In the genomic region with DNA sequence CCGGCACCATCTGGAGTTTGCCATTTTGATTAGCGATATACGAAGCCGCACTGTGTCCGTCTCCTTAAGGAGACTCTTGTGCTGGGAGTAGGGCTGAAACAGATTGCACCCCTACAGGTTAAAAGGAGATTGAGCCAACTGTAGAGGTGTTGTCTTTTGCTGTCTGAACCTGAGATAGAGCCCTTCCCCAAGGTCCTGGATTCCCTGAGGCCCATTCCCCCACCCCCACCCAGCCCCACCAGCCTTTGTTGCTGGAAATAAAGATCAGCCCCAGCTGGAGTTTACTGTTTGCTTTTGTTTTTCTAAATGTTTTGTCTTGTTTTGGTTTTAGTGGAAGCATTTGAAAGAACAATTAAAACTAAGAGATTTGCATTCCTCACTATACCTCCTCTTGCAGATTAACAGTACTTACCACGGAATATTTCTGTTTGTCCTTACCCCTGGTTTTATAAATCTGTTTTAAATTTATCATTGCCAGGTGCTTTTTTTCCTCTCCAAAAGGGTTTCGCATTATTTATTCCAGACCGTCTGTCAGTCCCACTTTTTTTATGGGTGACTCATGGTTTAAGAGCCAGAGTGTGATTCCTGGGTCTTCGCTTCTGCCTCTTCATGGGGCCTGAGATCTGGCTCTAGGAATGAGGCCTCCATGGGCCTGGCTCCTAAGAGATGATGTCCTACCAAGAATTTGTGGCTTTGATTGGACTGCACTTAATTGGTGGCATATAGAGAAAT, we compare ENCODE assay signal across 14 cellular contexts.
DNase-seq lines count a peak whose midpoint lies in the region; ATAC-seq and TF ChIP-seq lines count a peak whose summit lies in the region.
"Had no signal": no experiment of that assay in that cellular context is flagged by ENCODE, and none has a peak within 500 bp of the region (broad histone marks: within the 10 kb centered on the region; RNA-seq: fewer than 3 reads in every experiment).

No MANE protein-coding gene starts in this region.

- no peak overlapping the region for H3K4me3 ChIP-seq in foreskin fibroblast (ENCODE audit: low read depth in 1 of 2, low read length in 2 of 2)
- H3K4me3 ChIP-seq: dorsolateral prefrontal cortex had no signal

- peaks cover 40% of the 10 kb centered on the region for H3K4me1 Mint-ChIP-seq in activated naive CD4-positive, alpha-beta T cell treated with anti-CD3 and anti-CD28 coated beads, Interleukin-2, amount 50 U/mL, for 24 hours
- peaks cover 36% of the 10 kb centered on the region for H3K4me1 Mint-ChIP-seq in activated naive CD4-positive, alpha-beta T cell treated with anti-CD3 and anti-CD28 coated beads for 36 hours (ENCODE audit: low read depth)

- TF ChIP-seq CTCF in foreskin fibroblast (IDR thresholded peaks at IDR 0.05; ENCODE audit: low read depth, low read length): no peak

- peak overlapping the region; percentile 23 for H3K27ac Mint-ChIP-seq in activated naive CD4-positive, alpha-beta T cell treated with anti-CD3 and anti-CD28 coated beads, Interleukin-2, amount 50 U/mL, for 24 hours
- H3K27ac Mint-ChIP-seq in activated naive CD4-positive, alpha-beta T cell treated with anti-CD3 and anti-CD28 coated beads for 36 hours: no peak overlapping the region

- no peak overlapping the region for H3K4me3 Mint-ChIP-seq in activated naive CD4-positive, alpha-beta T cell treated with anti-CD3 and anti-CD28 coated beads, Interleukin-2, amount 50 U/mL, for 24 hours
- H3K4me3 Mint-ChIP-seq in activated naive CD4-positive, alpha-beta T cell treated with anti-CD3 and anti-CD28 coated beads for 36 hours: no peak overlapping the region

- no peaks in the 10 kb centered on the region for H3K9me3 Mint-ChIP-seq in activated naive CD4-positive, alpha-beta T cell treated with anti-CD3 and anti-CD28 coated beads, Interleukin-2, amount 50 U/mL, for 24 hours
- H3K9me3 Mint-ChIP-seq in activated naive CD4-positive, alpha-beta T cell treated with anti-CD3 and anti-CD28 coated beads for 36 hours: no peaks in the 10 kb centered on the region

- ATAC-seq in SK-N-SH treated with all-trans-retinoic acid at 6 μM for 48 hours (peak; percentile 89), HG02798 (IDR thresholded peaks at IDR 0.05; ENCODE audit: poor library complexity, unreplicated experiment) (no peak), HG02884 (IDR thresholded peaks at IDR 0.05; ENCODE audit: unreplicated experiment) (no peak), HG02678 (IDR thresholded peaks at IDR 0.05; ENCODE audit: unreplicated experiment) (no peak)

- intact Hi-C loops in activated naive CD4-positive, alpha-beta T cell treated with anti-CD3 and anti-CD28 coated beads for 36 hours (cut with micrococcal nuclease): loop anchor here (5.0 kb wide), 2 partner anchors 151 to 1281 kb away; no protein-coding TSS in a partner anchor

- CTCF ChIA-PET in activated naive CD4-positive, alpha-beta T cell treated with anti-CD3 and anti-CD28 coated beads for 36 hours (lab: Charles Lee): interaction anchor here (0.7 kb wide), 1 partner anchor 657 kb away, joined by 3 read pairs; no protein-coding TSS in a partner anchor

- no peak for DNase-seq in activated naive CD4-positive, alpha-beta T cell treated with Interleukin-2 at 50 U/mL for 16 hours
- peak; percentile 36 to 64 for DNase-seq in foreskin fibroblast
- DNase-seq in activated naive CD4-positive, alpha-beta T cell treated with anti-CD3 and anti-CD28 coated beads for 36 hours: no peak
- DNase-seq: activated CD4-positive, alpha-beta T cell treated with anti-CD3 and anti-CD28 coated beads, Interleukin-2, amount 50 U/mL, for 48 hours; activated effector memory CD4-positive, alpha-beta T cell treated with Interleukin-2 at 50 U/mL for 16 hours; GDM1; NK-92 treated with Interleukin-12 subunit alpha and Interleukin-12 subunit beta, amount 100 ng/mL, for 24 hours; SHP77 had no signal

- H3K27me3 Mint-ChIP-seq in activated naive CD4-positive, alpha-beta T cell treated with anti-CD3 and anti-CD28 coated beads, Interleukin-2, amount 50 U/mL, for 24 hours: no peaks in the 10 kb centered on the region
- no peaks in the 10 kb centered on the region for H3K27me3 Mint-ChIP-seq in activated naive CD4-positive, alpha-beta T cell treated with anti-CD3 and anti-CD28 coated beads for 36 hours (ENCODE audit: low read depth)

- H3K36me3 Mint-ChIP-seq in activated naive CD4-positive, alpha-beta T cell treated with anti-CD3 and anti-CD28 coated beads, Interleukin-2, amount 50 U/mL, for 24 hours: peaks cover 2% of the 10 kb centered on the region
- H3K36me3 Mint-ChIP-seq in activated naive CD4-positive, alpha-beta T cell treated with anti-CD3 and anti-CD28 coated beads for 36 hours (ENCODE audit: low read depth): peaks cover 26% of the 10 kb centered on the region

TF ChIP-seq in SK-N-SH treated with all-trans-retinoic acid at 6 μM for 48 hours, 23 proteins besides CTCF, POLR2A, EP300 and RAD21:
- 0 out of 2 replicates have a peak, but pooled peaks have one; percentile 15 for TF ChIP-seq ISL1 (CRISPR knock-in tag; IDR thresholded peaks at IDR 0.05)
- TF ChIP-seq GLIS3 (CRISPR knock-in tag; IDR thresholded peaks at IDR 0.05): no peak

Comparison
In these comparisons a context has a peak if more than half of its experiments do, and no peak if none do; other contexts are left out.
1. DNase-seq: peak in foreskin fibroblast (2 of 2); none in activated naive CD4-positive, alpha-beta T cell treated with Interleukin-2 at 50 U/mL for 16 hours (single experiment) and activated naive CD4-positive, alpha-beta T cell treated with anti-CD3 and anti-CD28 coated beads for 36 hours (single experiment).